14 cellular contexts compared by ENCODE assay signal in genomic region chr9:130329061-130329460, GRCh38.
"Had no signal": no experiment of that assay in that cellular context is flagged by ENCODE, and none has a peak within 500 bp of the region (broad histone marks: within the 10 kb centered on the region; RNA-seq: fewer than 3 reads in every experiment).

No MANE protein-coding gene starts in this region.

- ATAC-seq: esophagus mucosa; natural killer cell; stimulated activated naive CD8-positive, alpha-beta T cell treated with anti-CD3 and anti-CD28 coated beads, Interleukin-15, Interleukin-2, amounts not matched to agents 100 U/mL and 50 U/mL, for 24 hours; WTC11 had no signal

- H3K4me3 ChIP-seq: adrenal gland, cardiac muscle cell, smooth muscle cell, testis had no signal

- DNase-seq: activated CD4-positive, alpha-beta memory T cell treated with anti-CD3 and anti-CD28 coated beads, Interleukin-2, amount 10 ng/mL, durations not matched to agents 7 days and 5 days; activated CD4-positive, alpha-beta T cell treated with anti-CD3 and anti-CD28 coated beads for 4 hours; activated effector memory CD4-positive, alpha-beta T cell treated with Interleukin-2 at 50 U/mL for 16 hours; activated naive CD4-positive, alpha-beta T cell treated with anti-CD3 and anti-CD28 coated beads, Interleukin-2, amount 50 U/mL, for 16 hours; activated T-cell treated with anti-CD3 and anti-CD28 coated beads, Interleukin-2, amount 50 U/mL, for 24 hours; natural killer cell; stimulated activated naive CD8-positive, alpha-beta T cell treated with anti-CD3 and anti-CD28 coated beads, Interleukin-15, Interleukin-2, amounts not matched to agents 100 U/mL and 50 U/mL, for 24 hours; SW 1271 had no signal

- H3K36me3 ChIP-seq: adrenal gland, cardiac muscle cell had no signal

- H3K27me3 ChIP-seq: cardiac muscle cell, testis had no signal

- H3K27ac ChIP-seq: cardiac muscle cell, testis had no signal

- H3K9me3 ChIP-seq: adrenal gland, testis had no signal
